6 cellular contexts compared by ENCODE assay signal in genomic region chr11:65960824-65961266, GRCh38. TPM values are rescaled to one million over a fixed set of nuclear protein-coding genes. Genes with fewer than 3 reads are reported as not detected.
DNase-seq lines count a peak whose midpoint lies in the region; ATAC-seq, FAIRE-seq and TF ChIP-seq lines count a peak whose summit lies in the region.

No MANE protein-coding gene starts in this region.

- no peaks in the 10 kb centered on the region for H3K9me3 Mint-ChIP-seq in natural killer cell treated with Interleukin-12 subunit alpha and Interleukin-12 subunit beta and Interleukin-15 and Interleukin-18, amount 100 ng/mL, for 72 hours

- TF ChIP-seq EP300 in K562 (IDR thresholded peaks at IDR 0.05; ENCODE audit: low read length), result no peak

- in situ Hi-C loops in K562 (cut with MboI), result no loop called here

- DNase-seq in H7 (no peak), K562 (ENCODE audit: extremely low read depth in 1 of 4, low spot score in 3 of 4) (peak in 2 of 4 experiments; percentile 62 to 67), NCI-H510A treated with DMSO at 0.1 percent for 48 hours (lab: John Stamatoyannopoulos, UW) (no peak)
- DNase-seq in natural killer cell treated with Interleukin-12 subunit alpha and Interleukin-12 subunit beta and Interleukin-15 and Interleukin-18, amount 100 ng/mL, for 72 hours (ENCODE audit: low spot score), result no peak

- no peak for TF ChIP-seq CTCF in K562 (IDR thresholded peaks at IDR 0.05 in 2 of 3, conservative IDR thresholded peaks at IDR 0.05 in 1 of 3; ENCODE audit: insufficient read depth in 2 of 3, low read depth in 1 of 3, low read length in 3 of 3)

- no peaks in the 10 kb centered on the region for H3K27me3 Mint-ChIP-seq in natural killer cell treated with Interleukin-12 subunit alpha and Interleukin-12 subunit beta and Interleukin-15 and Interleukin-18, amount 100 ng/mL, for 72 hours

- H3K27ac ChIP-seq in K562 (ENCODE audit: extremely low read depth, low read depth, low read length), result peak overlapping the region; percentile 96

- H3K9me3 ChIP-seq in K562 (replicated peaks; ENCODE audit: control insufficient read depth, insufficient read depth, low read depth, low read length), result no peaks in the 10 kb centered on the region

- intact Hi-C loops in K562 (cut with micrococcal nuclease), result loop anchor here (1.0 to 2.0 kb wide), 3 partner anchors 42 to 72 kb away; partner anchors contain the start of genes BANF1, C11orf68, DRAP1 and EIF1AD

- peaks cover 20% of the 10 kb centered on the region for H3K36me3 Mint-ChIP-seq in natural killer cell treated with Interleukin-12 subunit alpha and Interleukin-12 subunit beta and Interleukin-15 and Interleukin-18, amount 100 ng/mL, for 72 hours

- H3K4me3 ChIP-seq in H7 (ENCODE audit: insufficient read depth, low read depth, low read length) (peak overlapping the region; percentile 97), K562 (peak overlapping the region; percentile 100)

- TF ChIP-seq RAD21 in K562 (CRISPR knock-in tag; conservative IDR thresholded peaks at IDR 0.05 in 1 of 2, IDR thresholded peaks at IDR 0.05 in 1 of 2), result no peak

- ATAC-seq in K562, result peak; percentile 55
- no peak for ATAC-seq in natural killer cell treated with Interleukin-12 subunit alpha and Interleukin-12 subunit beta and Interleukin-15 and Interleukin-18, amount 100 ng/mL, for 72 hours
- ATAC-seq in HG03457 (IDR thresholded peaks at IDR 0.05; ENCODE audit: unreplicated experiment), result no peak
- no peak for ATAC-seq in GM19395 (IDR thresholded peaks at IDR 0.05; ENCODE audit: unreplicated experiment)

- FAIRE-seq in K562 (lab: Jason Lieb, UNC), result no peak

- CTCF ChIA-PET in K562 (lab: Yijun Ruan, JAX; ENCODE audit: low intra/inter-chr PET ratio), result no interaction called here

- 0 out of 2 replicates have a peak, but pooled peaks cover 2% of the 10 kb centered on the region for H4K20me1 ChIP-seq in K562 (replicated peaks; ENCODE audit: control insufficient read depth, insufficient read depth, low read length)

- peak overlapping the region; percentile 96 for H2AFZ ChIP-seq in K562 (ENCODE audit: low read depth, low read length)

- H3K79me2 ChIP-seq in K562 (ENCODE audit: control insufficient read depth, insufficient read depth, low read length), result peaks cover 35% of the 10 kb centered on the region

- peaks cover 27 to 34% of the 10 kb centered on the region in 2 donors for H3K4me1 Mint-ChIP-seq in natural killer cell treated with Interleukin-12 subunit alpha and Interleukin-12 subunit beta and Interleukin-15 and Interleukin-18, amount 100 ng/mL, for 72 hours (ENCODE audit: low read depth in 2 of 2)

- peaks cover 12 to 36% of the 10 kb centered on the region in 2 experiments; a peak in 4 of 5 replicates for H3K4me1 ChIP-seq in K562 (replicated peaks in 1 of 2; ENCODE audit: control insufficient read depth in 2 of 2, insufficient read depth in 2 of 2, low read length in 2 of 2)

- peaks cover 3% of the 10 kb centered on the region for H3K9me1 ChIP-seq in K562 (ENCODE audit: control insufficient read depth, insufficient read depth, low read length)

- TF ChIP-seq POLR2A in K562 (conservative IDR thresholded peaks at IDR 0.05), result no peak

- H3K27me3 ChIP-seq in H7 (ENCODE audit: control insufficient read depth, insufficient read depth, low read length) (no peaks in the 10 kb centered on the region), K562 (ENCODE audit: control insufficient read depth in 2 of 2, insufficient read depth in 2 of 2, low read length in 2 of 2) (no peaks in the 10 kb centered on the region)

- peak overlapping the region; percentile 98 for H3K4me2 ChIP-seq in K562 (ENCODE audit: insufficient read depth, low read length)

- no TSS peak for BruUV-seq in K562 (replicated peaks; lab: Mats Ljungman, UMichigan)

- peak overlapping the region; percentile 84 to 96 for H3K27ac Mint-ChIP-seq in natural killer cell treated with Interleukin-12 subunit alpha and Interleukin-12 subunit beta and Interleukin-15 and Interleukin-18, amount 100 ng/mL, for 72 hours

- H3K9ac ChIP-seq in K562 (ENCODE audit: insufficient read depth in 1 of 2, low read depth in 2 of 2, low read length in 2 of 2), result peak overlapping the region; percentile 96 to 98

- H3K36me3 ChIP-seq in H7 (replicated peaks; ENCODE audit: control insufficient read depth, insufficient read depth, low read length), result peaks cover 16% of the 10 kb centered on the region
- peaks cover 26% of the 10 kb centered on the region; the same call in 2 of the 3 replicates for H3K36me3 ChIP-seq in K562 (ENCODE audit: control insufficient read depth, insufficient read depth, low read length)

- POLR2A ChIA-PET in K562 (lab: Yijun Ruan, JAX), result interaction anchor here (0.7 to 2.6 kb wide), 9 partner anchors 12 to 99 kb away, joined by 3 to 17 read pairs (median 5); partner anchors contain the start of genes CCDC85B and FOSL1

- H3K4me3 Mint-ChIP-seq in natural killer cell treated with Interleukin-12 subunit alpha and Interleukin-12 subunit beta and Interleukin-15 and Interleukin-18, amount 100 ng/mL, for 72 hours, result peak overlapping the region; percentile 89

- WGBS in K562 (ENCODE audit: insufficient coverage, low coverage, missing lambda C conversion rate), result 27% methylated on average over 15 of the region's 16 CpGs

RNA-seq across cellular contexts. Expression of gene SART1, which starts 0.7 kb away (rescaled TPM):
- total RNA-seq in H7 (2014; rRNA removed; shearing (Covaris generic)), result 27.5 and 34.6 TPM in 2 replicates
- total RNA-seq in K562 (2011; cell fraction: chromatin; rRNA removed; ENCODE audit: low replicate concordance), result 29.6 and 50.6 TPM in 2 replicates
- 27.0 and 28.2 TPM in 2 replicates for total RNA-seq in K562 (2011; cell fraction: nucleolus; rRNA removed)
- 29.2 and 31.1 TPM in 2 replicates for total RNA-seq in K562 (2011; cell fraction: nucleoplasm; rRNA removed)
- total RNA-seq in K562 (2014; rRNA removed), result 84.1 and 124 TPM in 2 replicates
- 11.4 and 17.0 TPM in 2 replicates for total RNA-seq in K562 (2014; rRNA removed; fragmentation: Illumina TruSeq; extraction: Trizol)
- total RNA-seq in K562 (2015; rRNA removed; fragmentation: Illumina TruSeq; extraction: Trizol), result 31.7 and 32.0 TPM in 2 replicates
- 47.1 and 54.9 TPM in 2 replicates for total RNA-seq in K562 (2021)
- polyA plus RNA-seq in K562 (2011; rRNA removed), result 8.4 and 13.6 TPM in 2 replicates
- polyA plus RNA-seq in K562 (2011; cell fraction: cytosol; rRNA removed), result 9.7 and 11.8 TPM in 2 replicates
- 26.3 and 43.0 TPM in 2 replicates for polyA plus RNA-seq in K562 (2011; cell fraction: nucleus; rRNA removed)
- polyA plus RNA-seq in K562 (2012), result 46.2 and 56.2 TPM in 2 replicates
- polyA plus RNA-seq in K562 (2014; fragmentation: Illumina TruSeq; extraction: Trizol), result 31.7 and 45.0 TPM in 2 replicates
- 1 to 10 TPM; 4.8 to 7.2 TPM for polyA plus RNA-seq in K562 (2014; fragmentation: Nextera tagmentation; extraction: Ambion mirVana)
- 50.5 and 57.6 TPM in 2 replicates for polyA plus RNA-seq in K562 (2014; rRNA removed)
- polyA minus RNA-seq in K562 (2011; rRNA and poly(A)+ RNA removed), result 6.3 and 8.6 TPM in 2 replicates
- polyA minus RNA-seq in K562 (2011; cell fraction: cytosol; rRNA and poly(A)+ RNA removed), result 20.6 and 24.6 TPM in 2 replicates
- 7.9 and 14.9 TPM in 2 replicates for polyA minus RNA-seq in K562 (2011; cell fraction: nucleus; rRNA and poly(A)+ RNA removed)
- 100 to 1,000 TPM in 1 of 2 donors, 10 to 100 TPM in 1; 72.9 to 107 TPM for total RNA-seq in natural killer cell treated with Interleukin-12 subunit alpha and Interleukin-12 subunit beta and Interleukin-15 and Interleukin-18, amount 100 ng/mL, for 72 hours

RNA-seq across cellular contexts. Expression of gene TSGA10IP, which starts 15.6 kb away (rescaled TPM):
- 1.7 and 4.1 TPM in 2 replicates for total RNA-seq in H7 (2014; rRNA removed; shearing (Covaris generic))
- not detected in 2 replicates for total RNA-seq in K562 (2011; cell fraction: chromatin; rRNA removed; ENCODE audit: low replicate concordance)
- not detected in 2 replicates for total RNA-seq in K562 (2011; cell fraction: nucleolus; rRNA removed)
- not detected in 2 replicates for total RNA-seq in K562 (2011; cell fraction: nucleoplasm; rRNA removed)
- total RNA-seq in K562 (2014; rRNA removed), result not detected in 2 replicates
- total RNA-seq in K562 (2014; rRNA removed; fragmentation: Illumina TruSeq; extraction: Trizol), result not detected in 2 replicates
- total RNA-seq in K562 (2015; rRNA removed; fragmentation: Illumina TruSeq; extraction: Trizol), result not detected in 2 replicates
- not detected in 2 replicates for total RNA-seq in K562 (2021)
- polyA plus RNA-seq in K562 (2011; rRNA removed), result not detected in 2 replicates
- polyA plus RNA-seq in K562 (2011; cell fraction: cytosol; rRNA removed), result not detected in 2 replicates
- not detected in 2 replicates for polyA plus RNA-seq in K562 (2011; cell fraction: nucleus; rRNA removed)
- not detected in 2 replicates for polyA plus RNA-seq in K562 (2012)
- not detected in 2 replicates for polyA plus RNA-seq in K562 (2014; fragmentation: Illumina TruSeq; extraction: Trizol)
- not detected for polyA plus RNA-seq in K562 (2014; fragmentation: Nextera tagmentation; extraction: Ambion mirVana)
- not detected in 2 replicates for polyA plus RNA-seq in K562 (2014; rRNA removed)
- not detected in 2 replicates for polyA minus RNA-seq in K562 (2011; rRNA and poly(A)+ RNA removed)
- not detected in 2 replicates for polyA minus RNA-seq in K562 (2011; cell fraction: cytosol; rRNA and poly(A)+ RNA removed)
- polyA minus RNA-seq in K562 (2011; cell fraction: nucleus; rRNA and poly(A)+ RNA removed), result not detected in 2 replicates
- total RNA-seq in natural killer cell treated with Interleukin-12 subunit alpha and Interleukin-12 subunit beta and Interleukin-15 and Interleukin-18, amount 100 ng/mL, for 72 hours, result not detected

RNA-seq across cellular contexts. Expression of gene EIF1AD, which starts 41.1 kb away (rescaled TPM):
- total RNA-seq in H7 (2014; rRNA removed; shearing (Covaris generic)), result 37.7 and 39.9 TPM in 2 replicates
- 89.4 and 137 TPM in 2 replicates for total RNA-seq in K562 (2011; cell fraction: chromatin; rRNA removed; ENCODE audit: low replicate concordance)
- 61.6 and 76.4 TPM in 2 replicates for total RNA-seq in K562 (2011; cell fraction: nucleolus; rRNA removed)
- 76.9 and 106 TPM in 2 replicates for total RNA-seq in K562 (2011; cell fraction: nucleoplasm; rRNA removed)
- total RNA-seq in K562 (2014; rRNA removed) (58.7 and 63.5 TPM in 2 replicates), K562 (2014; rRNA removed; fragmentation: Illumina TruSeq; extraction: Trizol) (52.0 and 55.7 TPM in 2 replicates), K562 (2015; rRNA removed; fragmentation: Illumina TruSeq; extraction: Trizol) (54.6 and 57.2 TPM in 2 replicates), K562 (2021) (63.5 and 67.3 TPM in 2 replicates)
- polyA plus RNA-seq in K562 (2011; rRNA removed) (58.7 TPM in 2 replicates), K562 (2014; fragmentation: Illumina TruSeq; extraction: Trizol) (66.5 and 68.6 TPM in 2 replicates), K562 (2014; fragmentation: Nextera tagmentation; extraction: Ambion mirVana) (10 to 100 TPM; 66.9 to 98.8 TPM), K562 (2014; rRNA removed) (50.1 and 50.9 TPM in 2 replicates)
- 56.6 and 67.7 TPM in 2 replicates for polyA plus RNA-seq in K562 (2011; cell fraction: cytosol; rRNA removed)
- 46.7 and 60.3 TPM in 2 replicates for polyA plus RNA-seq in K562 (2011; cell fraction: nucleus; rRNA removed)
- 28.4 and 45.6 TPM in 2 replicates for polyA plus RNA-seq in K562 (2012)
- 99.4 and 103 TPM in 2 replicates for polyA minus RNA-seq in K562 (2011; rRNA and poly(A)+ RNA removed)
- polyA minus RNA-seq in K562 (2011; cell fraction: cytosol; rRNA and poly(A)+ RNA removed), result 45.2 and 46.6 TPM in 2 replicates
- 27.7 and 37.1 TPM in 2 replicates for polyA minus RNA-seq in K562 (2011; cell fraction: nucleus; rRNA and poly(A)+ RNA removed)
- 10 to 100 TPM; 69.6 to 82.1 TPM for total RNA-seq in natural killer cell treated with Interleukin-12 subunit alpha and Interleukin-12 subunit beta and Interleukin-15 and Interleukin-18, amount 100 ng/mL, for 72 hours

RNA-seq across cellular contexts. Expression of gene BANF1, which starts 41.5 kb away (rescaled TPM):
- 42.8 and 57.4 TPM in 2 replicates for total RNA-seq in H7 (2014; rRNA removed; shearing (Covaris generic))
- total RNA-seq in K562 (2011; cell fraction: chromatin; rRNA removed; ENCODE audit: low replicate concordance), result 25.3 and 48.9 TPM in 2 replicates
- 39.3 and 51.5 TPM in 2 replicates for total RNA-seq in K562 (2011; cell fraction: nucleolus; rRNA removed)
- 50.8 and 78.0 TPM in 2 replicates for total RNA-seq in K562 (2011; cell fraction: nucleoplasm; rRNA removed)
- total RNA-seq in K562 (2014; rRNA removed) (108 and 137 TPM in 2 replicates), K562 (2014; rRNA removed; fragmentation: Illumina TruSeq; extraction: Trizol) (123 and 126 TPM in 2 replicates), K562 (2015; rRNA removed; fragmentation: Illumina TruSeq; extraction: Trizol) (117 and 123 TPM in 2 replicates), K562 (2021) (285 and 295 TPM in 2 replicates)
- polyA plus RNA-seq in K562 (2011; rRNA removed) (160 and 218 TPM in 2 replicates), K562 (2014; fragmentation: Illumina TruSeq; extraction: Trizol) (413 and 508 TPM in 2 replicates), K562 (2014; fragmentation: Nextera tagmentation; extraction: Ambion mirVana) (100 to 1,000 TPM; 631 to 651 TPM), K562 (2014; rRNA removed) (226 and 263 TPM in 2 replicates)
- polyA plus RNA-seq in K562 (2011; cell fraction: cytosol; rRNA removed), result 292 and 374 TPM in 2 replicates
- 107 and 151 TPM in 2 replicates for polyA plus RNA-seq in K562 (2011; cell fraction: nucleus; rRNA removed)
- polyA plus RNA-seq in K562 (2012), result 188 and 324 TPM in 2 replicates
- polyA minus RNA-seq in K562 (2011; rRNA and poly(A)+ RNA removed), result 92.4 and 96.0 TPM in 2 replicates
- 40.0 and 64.2 TPM in 2 replicates for polyA minus RNA-seq in K562 (2011; cell fraction: cytosol; rRNA and poly(A)+ RNA removed)
- 18.3 and 29.5 TPM in 2 replicates for polyA minus RNA-seq in K562 (2011; cell fraction: nucleus; rRNA and poly(A)+ RNA removed)
- total RNA-seq in natural killer cell treated with Interleukin-12 subunit alpha and Interleukin-12 subunit beta and Interleukin-15 and Interleukin-18, amount 100 ng/mL, for 72 hours, result 100 to 1,000 TPM; 190 to 376 TPM

RNA-seq across cellular contexts. Expression of gene DRAP1, which starts 41.6 kb away (rescaled TPM):
- 88.1 and 97.5 TPM in 2 replicates for total RNA-seq in H7 (2014; rRNA removed; shearing (Covaris generic))
- total RNA-seq in K562 (2011; cell fraction: chromatin; rRNA removed; ENCODE audit: low replicate concordance), result 7.1 and 14.3 TPM in 2 replicates
- 10.8 and 17.7 TPM in 2 replicates for total RNA-seq in K562 (2011; cell fraction: nucleolus; rRNA removed)
- 6.3 and 10.6 TPM in 2 replicates for total RNA-seq in K562 (2011; cell fraction: nucleoplasm; rRNA removed)
- total RNA-seq in K562 (2014; rRNA removed), result 189 and 200 TPM in 2 replicates
- total RNA-seq in K562 (2014; rRNA removed; fragmentation: Illumina TruSeq; extraction: Trizol), result 25.2 and 30.3 TPM in 2 replicates
- 124 and 127 TPM in 2 replicates for total RNA-seq in K562 (2015; rRNA removed; fragmentation: Illumina TruSeq; extraction: Trizol)
- 92.2 and 92.9 TPM in 2 replicates for total RNA-seq in K562 (2021)
- 32.6 and 40.4 TPM in 2 replicates for polyA plus RNA-seq in K562 (2011; rRNA removed)
- polyA plus RNA-seq in K562 (2011; cell fraction: cytosol; rRNA removed), result 58.8 and 72.4 TPM in 2 replicates
- polyA plus RNA-seq in K562 (2011; cell fraction: nucleus; rRNA removed), result 44.8 and 52.7 TPM in 2 replicates
- polyA plus RNA-seq in K562 (2012), result 130 and 155 TPM in 2 replicates
- polyA plus RNA-seq in K562 (2014; fragmentation: Illumina TruSeq; extraction: Trizol), result 108 and 122 TPM in 2 replicates
- polyA plus RNA-seq in K562 (2014; fragmentation: Nextera tagmentation; extraction: Ambion mirVana), result 10 to 100 TPM in 1 of 2 experiments, 1 to 10 TPM in 1; 9.6 to 14.3 TPM
- polyA plus RNA-seq in K562 (2014; rRNA removed), result 167 and 169 TPM in 2 replicates
- 5.1 and 10.2 TPM in 2 replicates for polyA minus RNA-seq in K562 (2011; rRNA and poly(A)+ RNA removed)
- polyA minus RNA-seq in K562 (2011; cell fraction: cytosol; rRNA and poly(A)+ RNA removed), result 21.1 and 26.8 TPM in 2 replicates
- 6.7 and 7.8 TPM in 2 replicates for polyA minus RNA-seq in K562 (2011; cell fraction: nucleus; rRNA and poly(A)+ RNA removed)
- 10 to 100 TPM; 88.5 to 95.6 TPM for total RNA-seq in natural killer cell treated with Interleukin-12 subunit alpha and Interleukin-12 subunit beta and Interleukin-15 and Interleukin-18, amount 100 ng/mL, for 72 hours
